In the genomic region with DNA sequence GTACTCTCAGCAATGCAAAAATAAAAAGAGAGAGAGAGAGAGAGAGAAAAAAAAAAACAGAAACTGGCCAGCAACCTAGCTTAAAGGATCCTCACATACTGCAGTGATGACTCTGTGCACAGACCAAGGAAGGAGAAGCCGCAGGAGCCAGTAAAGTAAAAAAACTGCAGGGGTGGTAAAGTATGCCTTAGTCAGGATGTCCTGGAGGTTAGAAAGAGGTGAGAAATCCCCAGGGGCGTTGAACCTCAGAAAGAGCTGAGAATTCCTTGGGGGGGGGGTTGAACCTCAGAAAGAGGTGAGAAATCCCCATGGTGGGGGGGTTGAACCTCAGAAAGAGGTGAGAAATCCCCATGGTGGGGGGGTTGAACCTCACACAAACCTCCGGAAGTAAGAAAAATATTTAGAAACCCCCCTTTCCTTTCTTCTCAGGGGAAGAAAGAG, we compare ENCODE assay signal across 8 cellular contexts. TPM values are rescaled to one million over a fixed set of nuclear protein-coding genes. Genes with fewer than 3 reads are reported as not detected.
DNase-seq lines count a peak whose midpoint lies in the region; TF ChIP-seq lines count a peak whose summit lies in the region.

No MANE protein-coding gene starts in this region.

- DNase-seq in activated naive CD4-positive, alpha-beta T cell treated with anti-CD3 and anti-CD28 coated beads for 36 hours, result peak; percentile 62
- DNase-seq in activated naive CD4-positive, alpha-beta T cell treated with anti-CD3 and anti-CD28 coated beads, Interleukin-2, amount 50 U/mL, for 16 hours, result no peak
- peak; percentile 3 for DNase-seq in fibroblast of villous mesenchyme (ENCODE audit: low read depth)
- no peak for DNase-seq in HuH-7 (ENCODE audit: low spot score)
- no peak for DNase-seq in OCI-M1 (lab: John Stamatoyannopoulos, UW)
- DNase-seq in NCI-H2196 (lab: John Stamatoyannopoulos, UW; ENCODE audit: unreplicated experiment), result no peak

- H3K27ac ChIP-seq in thymus (ENCODE audit: low read depth), result no peak overlapping the region

- WGBS in thymus, result 22% methylated on average over 3 of the region's 3 CpGs

- no peaks in the 10 kb centered on the region for H3K36me3 ChIP-seq in thymus (ENCODE audit: control insufficient read depth, insufficient read depth)

- H3K4me1 ChIP-seq in thymus (ENCODE audit: control insufficient read depth, insufficient read depth, low read length), result no peaks in the 10 kb centered on the region

- H3K36me3 Mint-ChIP-seq in activated naive CD4-positive, alpha-beta T cell treated with anti-CD3 and anti-CD28 coated beads for 36 hours (ENCODE audit: low read depth), result no peaks in the 10 kb centered on the region

- peaks cover 28% of the 10 kb centered on the region for H3K4me1 Mint-ChIP-seq in activated naive CD4-positive, alpha-beta T cell treated with anti-CD3 and anti-CD28 coated beads for 36 hours (ENCODE audit: low read depth)

- H3K4me3 ChIP-seq in WI38 (ENCODE audit: low read depth, low read length) (peak overlapping the region; percentile 40; the same call in 1 of the 2 replicates), fibroblast of villous mesenchyme (ENCODE audit: low read depth, low read length) (no peak overlapping the region), thymus (ENCODE audit: low read length) (peak overlapping the region; percentile 48)

- no peaks in the 10 kb centered on the region for H3K27me3 ChIP-seq in thymus (ENCODE audit: control insufficient read depth, insufficient read depth)

- H3K27ac Mint-ChIP-seq in activated naive CD4-positive, alpha-beta T cell treated with anti-CD3 and anti-CD28 coated beads for 36 hours, result peak overlapping the region; percentile 80

- peak overlapping the region; percentile 54 for H3K4me3 Mint-ChIP-seq in activated naive CD4-positive, alpha-beta T cell treated with anti-CD3 and anti-CD28 coated beads for 36 hours

- TF ChIP-seq CTCF in WI38 (IDR thresholded peaks at IDR 0.05; ENCODE audit: low read depth, low read length), result no peak
- TF ChIP-seq CTCF in fibroblast of villous mesenchyme (IDR thresholded peaks at IDR 0.05; ENCODE audit: insufficient read depth, low read depth, low read length), result no peak

- CTCF ChIA-PET in activated naive CD4-positive, alpha-beta T cell treated with anti-CD3 and anti-CD28 coated beads for 36 hours (lab: Charles Lee), result no interaction called here

- H3K9me3 ChIP-seq in thymus (ENCODE audit: control insufficient read depth), result no peaks in the 10 kb centered on the region

- H3K27me3 Mint-ChIP-seq in activated naive CD4-positive, alpha-beta T cell treated with anti-CD3 and anti-CD28 coated beads for 36 hours (ENCODE audit: low read depth), result peaks cover under 1% of the 10 kb centered on the region

- intact Hi-C loops in activated naive CD4-positive, alpha-beta T cell treated with anti-CD3 and anti-CD28 coated beads for 36 hours (cut with micrococcal nuclease), result loop anchor here (1.0 to 5.0 kb wide), 3 partner anchors 8 to 302 kb away; partner anchors contain the start of gene TMEM185A

- no peaks in the 10 kb centered on the region for H3K9me3 Mint-ChIP-seq in activated naive CD4-positive, alpha-beta T cell treated with anti-CD3 and anti-CD28 coated beads for 36 hours

RNA-seq across cellular contexts. Expression of gene MAGEA9, which starts 48.0 kb away (rescaled TPM):
- not detected for total RNA-seq in activated naive CD4-positive, alpha-beta T cell treated with anti-CD3 and anti-CD28 coated beads for 36 hours
- total RNA-seq in fibroblast of villous mesenchyme, result not detected in 2 replicates
- polyA plus RNA-seq in thymus, result 0.02 TPM

RNA-seq across cellular contexts. Expression of gene MAGEA8, which starts 51.2 kb away (rescaled TPM):
- not detected for total RNA-seq in activated naive CD4-positive, alpha-beta T cell treated with anti-CD3 and anti-CD28 coated beads for 36 hours
- total RNA-seq in fibroblast of villous mesenchyme, result not detected in 2 replicates
- 0.07 TPM for polyA plus RNA-seq in thymus

RNA-seq across cellular contexts. Expression of gene HSFX1, which starts 55.9 kb away (rescaled TPM):
- under 1 TPM; 0.10 to 0.27 TPM for total RNA-seq in activated naive CD4-positive, alpha-beta T cell treated with anti-CD3 and anti-CD28 coated beads for 36 hours
- total RNA-seq in fibroblast of villous mesenchyme, result 0.43 and 0.64 TPM in 2 replicates
- 0.25 TPM for polyA plus RNA-seq in thymus

Comparison
In these comparisons a context has a peak if more than half of its experiments do, and no peak if none do; other contexts are left out.
1. DNase-seq: peak in activated naive CD4-positive, alpha-beta T cell treated with anti-CD3 and anti-CD28 coated beads for 36 hours (single experiment) and fibroblast of villous mesenchyme (single experiment); none in activated naive CD4-positive, alpha-beta T cell treated with anti-CD3 and anti-CD28 coated beads, Interleukin-2, amount 50 U/mL, for 16 hours (single experiment), HuH-7 (single experiment), OCI-M1 (single experiment) and NCI-H2196 (single experiment).